In genomic region chr15:79184465-79184892, GRCh38 we compare ENCODE assay signal across 9 cellular contexts.
DNase-seq lines count a peak whose midpoint lies in the region; ATAC-seq, FAIRE-seq and TF ChIP-seq lines count a peak whose summit lies in the region.
"Had no signal": no experiment of that assay in that cellular context is flagged by ENCODE, and none has a peak within 500 bp of the region (broad histone marks: within the 10 kb centered on the region; RNA-seq: fewer than 3 reads in every experiment).

No MANE protein-coding gene starts in this region.

- no peak overlapping the region for H3K4me3 Mint-ChIP-seq in osteocyte (ENCODE audit: unreplicated experiment)
- H3K4me3 Mint-ChIP-seq: T-helper 1 cell treated with Interleukin-12 subunit alpha and Interleukin-12 subunit beta and Interleukin-4 antibody, amounts not matched to agents 30 μg/mL and 1 μg/mL, for 36 hours had no signal

- no peaks in the 10 kb centered on the region for H3K4me1 ChIP-seq in thoracic aorta (ENCODE audit: control insufficient read depth in 1 of 2, low read depth in 2 of 2)

- no peaks in the 10 kb centered on the region for H3K36me3 ChIP-seq in thoracic aorta

- peaks cover 20% of the 10 kb centered on the region for H3K27me3 Mint-ChIP-seq in osteocyte (ENCODE audit: unreplicated experiment)

- TF ChIP-seq CTCF in osteocyte (IDR thresholded peaks at IDR 0.05): peak; percentile 98
- TF ChIP-seq CTCF in thoracic aorta (IDR thresholded peaks at IDR 0.05): peak; percentile 96

- H3K27ac ChIP-seq in thoracic aorta: no peak overlapping the region

- DNase-seq in Caki2 (ENCODE audit: low read depth) (peak; percentile 56), HuH-7 (ENCODE audit: low spot score) (peak; percentile 69), RKO (ENCODE audit: low spot score) (peak; percentile 62), frontal cortex (ENCODE audit: low spot score in 2 of 2) (peak; percentile 46 to 67), osteocyte (ENCODE audit: extremely low spot score, unreplicated experiment) (no peak), thoracic aorta (ENCODE audit: low spot score) (peak; percentile 27)
- peak; percentile 51 for DNase-seq in activated T-helper 9 cell treated with anti-CD3 and anti-CD28 coated beads, Interleukin-2, amount 50 U/mL, for 16 hours (ENCODE audit: low read depth)

- H3K27ac Mint-ChIP-seq in osteocyte (ENCODE audit: unreplicated experiment): no peak overlapping the region
- H3K27ac Mint-ChIP-seq: T-helper 1 cell treated with Interleukin-12 subunit alpha and Interleukin-12 subunit beta and Interleukin-4 antibody, amounts not matched to agents 30 μg/mL and 1 μg/mL, for 36 hours had no signal

- no peak overlapping the region for H3K4me3 ChIP-seq in thoracic aorta

- H3K36me3 Mint-ChIP-seq in osteocyte (ENCODE audit: unreplicated experiment): no peaks in the 10 kb centered on the region

- in situ Hi-C loops in Caki2 (cut with HindIII; ENCODE audit: low pct_unique_long_range_greater_than_20kb, low sequenced_read_pairs): loop anchor here (25.0 kb wide), 1 partner anchor 147 kb away; no protein-coding TSS in a partner anchor

- no peaks in the 10 kb centered on the region for H3K27me3 ChIP-seq in thoracic aorta (replicated peaks; ENCODE audit: insufficient read depth)

- no peak for FAIRE-seq in frontal cortex (lab: Jason Lieb, UNC)

- H3K9me3 Mint-ChIP-seq in osteocyte (ENCODE audit: unreplicated experiment): no peaks in the 10 kb centered on the region
- H3K9me3 Mint-ChIP-seq: T-helper 1 cell treated with Interleukin-12 subunit alpha and Interleukin-12 subunit beta and Interleukin-4 antibody, amounts not matched to agents 30 μg/mL and 1 μg/mL, for 36 hours had no signal

- H3K9me3 ChIP-seq in thoracic aorta: no peaks in the 10 kb centered on the region

- peaks cover under 1% of the 10 kb centered on the region for H3K4me1 Mint-ChIP-seq in osteocyte (ENCODE audit: unreplicated experiment)

- no peak for ATAC-seq in thoracic aorta (ENCODE audit: insufficient number of reproducible peaks, low FRiP score, low read depth)
- no peak for ATAC-seq in GM21381 (IDR thresholded peaks at IDR 0.05; ENCODE audit: unreplicated experiment)
